ENCODE assay signal across 8 cellular contexts in genomic region chr1:204445860-204446412, GRCh38. TPM values are rescaled to one million over a fixed set of nuclear protein-coding genes. Genes with fewer than 3 reads are reported as not detected.
DNase-seq lines count a peak whose midpoint lies in the region; ATAC-seq and TF ChIP-seq lines count a peak whose summit lies in the region.

No MANE protein-coding gene starts in this region.

- ATAC-seq in GM21447 (IDR thresholded peaks at IDR 0.05; ENCODE audit: unreplicated experiment), result no peak

- DNase-seq in AG04450 (ENCODE audit: low read depth, low spot score) (no peak), NCI-H2107 treated with DMSO at 0.1 percent for 48 hours (lab: John Stamatoyannopoulos, UW; ENCODE audit: unreplicated experiment) (peak; percentile 34), fibroblast of the aortic adventitia (ENCODE audit: low read depth) (peak; percentile 26), kidney glomerular epithelial cell (lab: John Stamatoyannopoulos, UW) (no peak)
- peak; percentile 44 for DNase-seq in activated CD8-positive, alpha-beta memory T cell treated with anti-CD3 and anti-CD28 coated beads, Interleukin-2, amount 50 U/mL, for 4 hours
- peak in 2 of 3 experiments; percentile 21 to 55 for DNase-seq in stimulated activated CD4-positive, alpha-beta T cell treated with anti-CD3 and anti-CD28 coated beads, TNF-alpha, amount 100 ng/mL, for 24 hours (ENCODE audit: low read depth in 3 of 3)

- POLR2A ChIA-PET in AG04450 (lab: Yijun Ruan, JAX), result no interaction called here

- TF ChIP-seq CTCF in AG04450 (IDR thresholded peaks at IDR 0.05; ENCODE audit: low read depth, low read length), result peak; percentile 61
- TF ChIP-seq CTCF in GM12875 (IDR thresholded peaks at IDR 0.05; ENCODE audit: borderline replicate concordance, insufficient read depth, low read depth, low read length), result peak; percentile 82
- TF ChIP-seq CTCF in fibroblast of the aortic adventitia (IDR thresholded peaks at IDR 0.05; ENCODE audit: insufficient read depth, low read length), result peak; percentile 60

- H3K27me3 ChIP-seq in AG04450 (ENCODE audit: control insufficient read depth, insufficient read depth, low read length), result no peaks in the 10 kb centered on the region

- no peak overlapping the region for H3K27ac ChIP-seq in AG04450 (ENCODE audit: low read depth, low read length)

- H3K4me3 ChIP-seq in AG04450 (ENCODE audit: low read depth, low read length), result no peak overlapping the region
- H3K4me3 ChIP-seq in GM12875 (ENCODE audit: low read depth, low read length), result no peak overlapping the region
- H3K4me3 ChIP-seq in fibroblast of the aortic adventitia (ENCODE audit: low read depth, low read length), result no peak overlapping the region

- no peaks in the 10 kb centered on the region for H3K9me3 ChIP-seq in AG04450 (ENCODE audit: control insufficient read depth, insufficient read depth, low read length)

- CTCF ChIA-PET in AG04450 (lab: Charles Lee), result interaction anchor here (0.5 to 15.0 kb wide), 23 partner anchors 9 to 361 kb away, joined by 3 to 483 read pairs (median 5); partner anchors contain the start of genes MDM4 and PIK3C2B

RNA-seq across cellular contexts. Expression of gene PPP1R15B, which starts 34.3 kb away (rescaled TPM):
- polyA plus RNA-seq in AG04450 (2011; rRNA removed), result 25.4 and 28.4 TPM in 2 replicates
- 40.7 and 41.5 TPM in 2 replicates for polyA minus RNA-seq in AG04450 (2011; rRNA and poly(A)+ RNA removed)
- total RNA-seq in fibroblast of the aortic adventitia (ENCODE audit: low replicate concordance), result 20.0 and 30.3 TPM in 2 replicates

RNA-seq across cellular contexts. Expression of gene PIK3C2B, which starts 48.7 kb away (rescaled TPM):
- polyA plus RNA-seq in AG04450 (2011; rRNA removed), result 4.9 and 6.3 TPM in 2 replicates
- polyA minus RNA-seq in AG04450 (2011; rRNA and poly(A)+ RNA removed), result 16.2 and 16.9 TPM in 2 replicates
- 4.5 and 8.2 TPM in 2 replicates for total RNA-seq in fibroblast of the aortic adventitia (ENCODE audit: low replicate concordance)

Comparison
In these comparisons a context has a peak if more than half of its experiments do, and no peak if none do; other contexts are left out.
1. DNase-seq: peak in NCI-H2107 treated with DMSO at 0.1 percent for 48 hours (single experiment), activated CD8-positive, alpha-beta memory T cell treated with anti-CD3 and anti-CD28 coated beads, Interleukin-2, amount 50 U/mL, for 4 hours (single experiment), fibroblast of the aortic adventitia (single experiment) and stimulated activated CD4-positive, alpha-beta T cell treated with anti-CD3 and anti-CD28 coated beads, TNF-alpha, amount 100 ng/mL, for 24 hours (2 of 3); none in AG04450 (single experiment) and kidney glomerular epithelial cell (single experiment).
2. Peak in every context shown above with its lines, with median percentiles within 50 percentile points of each other: CTCF ChIP-seq.